9 cellular contexts compared by ENCODE assay signal in genomic region chr2:156110890-156111289, GRCh38.
A peak's percentile ranks its signal among the peaks of the same experiment; 100 is the strongest.
DNase-seq lines count a peak whose midpoint lies in the region; ATAC-seq, FAIRE-seq and TF ChIP-seq lines count a peak whose summit lies in the region.
"Had no signal": no experiment of that assay in that cellular context is flagged by ENCODE, and none has a peak within 500 bp of the region (broad histone marks: within the 10 kb centered on the region; RNA-seq: fewer than 3 reads in every experiment).

No MANE protein-coding gene starts in this region.

- 46 to 63% (median 54%) methylated on average over 2 of the region's 2 CpGs for WGBS in small intestine, 3 donors

- H3K36me3 ChIP-seq in small intestine (ENCODE audit: control insufficient read depth in 2 of 2, insufficient read depth in 2 of 2, low read length in 2 of 2), result no peaks in the 10 kb centered on the region

- in situ Hi-C loops in GM13976 (cut with MboI; ENCODE audit: low sequenced_read_pairs, unreplicated experiment), result no loop called here

- no peaks in the 10 kb centered on the region for H3K27me3 ChIP-seq in small intestine (ENCODE audit: control insufficient read depth in 2 of 2, insufficient read depth in 2 of 2, low read length in 2 of 2)

- ATAC-seq in GM21515 (IDR thresholded peaks at IDR 0.05; ENCODE audit: unreplicated experiment), result peak; percentile 99
- peak; percentile 97 for ATAC-seq in HG03521 (IDR thresholded peaks at IDR 0.05; ENCODE audit: unreplicated experiment)

- no peak overlapping the region for H3K4me3 ChIP-seq in small intestine (ENCODE audit: low read depth in 1 of 2, low read length in 2 of 2)

- no peaks in the 10 kb centered on the region for H3K9me3 ChIP-seq in small intestine (ENCODE audit: control insufficient read depth, low read depth)

- H3K4me1 ChIP-seq in small intestine (ENCODE audit: control insufficient read depth in 2 of 2, insufficient read depth in 1 of 2, low read depth in 1 of 2, low read length in 1 of 2), result no peaks in the 10 kb centered on the region

- peak; percentile 71 for FAIRE-seq in small intestine (lab: Jason Lieb, UNC)
- no peak for FAIRE-seq in GM19239 (lab: Jason Lieb, UNC)

- DNase-seq in GM13976 (ENCODE audit: low spot score) (peak; percentile 35), small intestine (peak; percentile 32), GM19239 (ENCODE audit: insufficient read length, low spot score) (no peak), NCI-H1105 treated with DMSO at 0.1 percent for 48 hours (lab: John Stamatoyannopoulos, UW) (no peak), NCI-H1092 treated with DMSO at 0.1 percent for 48 hours (lab: John Stamatoyannopoulos, UW) (no peak)
- DNase-seq in activated CD4-positive, alpha-beta T cell treated with anti-CD3 and anti-CD28 coated beads, Interleukin-2, amount 50 U/mL, for 48 hours, result peak; percentile 10 to 13

- TF ChIP-seq CTCF in GM13976 (IDR thresholded peaks at IDR 0.05; ENCODE audit: borderline replicate concordance, control extremely low read depth, extremely low read depth, insufficient read depth, missing control alignments), result peak; percentile 33

- H3K27ac ChIP-seq in small intestine (ENCODE audit: low read depth in 1 of 2, low read length in 1 of 2), result no peak overlapping the region
- H3K27ac ChIP-seq: epithelial cell of prostate had no signal

Comparison
In these comparisons a context has a peak if more than half of its experiments do, and no peak if none do; other contexts are left out.
1. DNase-seq: peak in GM13976 (single experiment), activated CD4-positive, alpha-beta T cell treated with anti-CD3 and anti-CD28 coated beads, Interleukin-2, amount 50 U/mL, for 48 hours (2 of 2) and small intestine (single experiment); none in GM19239 (single experiment), NCI-H1105 treated with DMSO at 0.1 percent for 48 hours (single experiment) and NCI-H1092 treated with DMSO at 0.1 percent for 48 hours (single experiment).